ENCODE assay signal across 20 cellular contexts in genomic region chr1:5622412-5622811, GRCh38.
"Had no signal": no experiment of that assay in that cellular context is flagged by ENCODE, and none has a peak within 500 bp of the region (broad histone marks: within the 10 kb centered on the region; RNA-seq: fewer than 3 reads in every experiment).

No MANE protein-coding gene starts in this region.

- H3K4me1 ChIP-seq: esophagus muscularis mucosa, left ventricle myocardium inferior, lower lobe of right lung, right atrium auricular region, stomach had no signal

- H3K4me1 Mint-ChIP-seq: memory B cell, mesothelial cell of epicardium, natural killer cell, neural crest cell had no signal

- H3K27me3 ChIP-seq: right atrium auricular region had no signal

- H3K9me3 ChIP-seq: esophagus muscularis mucosa, lower lobe of right lung, right atrium auricular region, stomach had no signal

- H3K4me3 Mint-ChIP-seq: endodermal cell, memory B cell, mesothelial cell of epicardium, natural killer cell, neural crest cell had no signal

- H3K36me3 Mint-ChIP-seq: memory B cell, mesothelial cell of epicardium, natural killer cell had no signal

- H3K27ac Mint-ChIP-seq: endodermal cell, memory B cell, mesothelial cell of epicardium, natural killer cell had no signal

- H3K4me3 ChIP-seq: coronary artery, esophagus muscularis mucosa, left ventricle myocardium inferior, lower lobe of right lung, right atrium auricular region, stomach had no signal

- H3K27ac ChIP-seq: coronary artery, esophagus muscularis mucosa, left ventricle myocardium inferior, lower lobe of right lung, right atrium auricular region, stomach had no signal

- DNase-seq: effector CD4-positive, alpha-beta T cell; endodermal cell; kidney; left cardiac atrium; left ventricle myocardium inferior; lower lobe of right lung; natural killer cell; small intestine; stimulated activated CD4-positive, alpha-beta T cell treated with anti-CD3 and anti-CD28 coated beads, Interleukin-12 subunit alpha, Interleukin-12 subunit beta, amount 100 ng/mL, for 4 hours; stimulated activated naive CD4-positive, alpha-beta T cell; stomach; substantia nigra; trophoblast cell had no signal

- H3K36me3 ChIP-seq: esophagus muscularis mucosa, left ventricle myocardium inferior, lower lobe of right lung, right atrium auricular region, stomach had no signal

- ATAC-seq: left cardiac atrium, lower lobe of right lung, natural killer cell had no signal

- H3K9me3 Mint-ChIP-seq: endodermal cell, memory B cell, mesothelial cell of epicardium, natural killer cell had no signal

- FAIRE-seq: frontal cortex, kidney, small intestine had no signal
